Comparison of ENCODE assay signal across 2 cellular contexts in genomic region chr16:25036561-25036960, GRCh38.
TF ChIP-seq lines count a peak whose summit lies in the region.

No MANE protein-coding gene starts in this region.

TF ChIP-seq in SK-N-SH, 30 proteins besides CTCF, POLR2A, EP300 and RAD21 (continued from another document):
- TF ChIP-seq MAX (IDR thresholded peaks at IDR 0.05; ENCODE audit: low read depth) (no peak), FOXJ3 (CRISPR knock-in tag; IDR thresholded peaks at IDR 0.05) (no peak), SIN3A (IDR thresholded peaks at IDR 0.05; ENCODE audit: borderline replicate concordance, low read depth, low read length) (no peak), CHD2 (IDR thresholded peaks at IDR 0.05; ENCODE audit: low read length, partially characterized antibody) (no peak), RXRA (IDR thresholded peaks at IDR 0.05; ENCODE audit: borderline replicate concordance, low read depth) (no peak), MEF2A (IDR thresholded peaks at IDR 0.05; ENCODE audit: borderline replicate concordance, low read depth) (no peak)
TF ChIP-seq in SK-N-SH: peak in this region for 0.

TF ChIP-seq in SK-N-SH treated with all-trans-retinoic acid at 6 μM for 48 hours, 23 proteins besides CTCF, POLR2A, EP300 and RAD21 (continued from another document):
- no peak for TF ChIP-seq CREB5 (CRISPR knock-in tag; IDR thresholded peaks at IDR 0.05; ENCODE audit: low read depth)
- TF ChIP-seq CSRNP3 (CRISPR knock-in tag; IDR thresholded peaks at IDR 0.05): no peak
- TF ChIP-seq SNAI2 (CRISPR knock-in tag; IDR thresholded peaks at IDR 0.05): no peak
- TF ChIP-seq RARB (CRISPR knock-in tag; IDR thresholded peaks at IDR 0.05): no peak
- no peak for TF ChIP-seq PPARA (CRISPR knock-in tag; IDR thresholded peaks at IDR 0.05; ENCODE audit: borderline replicate concordance)
- no peak for TF ChIP-seq ZC3H10 (CRISPR knock-in tag; IDR thresholded peaks at IDR 0.05)
- no peak for TF ChIP-seq ARNTL (CRISPR knock-in tag; IDR thresholded peaks at IDR 0.05; ENCODE audit: borderline replicate concordance, low read depth)
- TF ChIP-seq PATZ1 (CRISPR knock-in tag; IDR thresholded peaks at IDR 0.05; ENCODE audit: borderline replicate concordance): no peak
- no peak for TF ChIP-seq ZFP3 (CRISPR knock-in tag; IDR thresholded peaks at IDR 0.05)
- no peak for TF ChIP-seq GLIS3 (CRISPR knock-in tag; IDR thresholded peaks at IDR 0.05)
